ENCODE assay signal across 1 cellular context in genomic region chr19:40425450-40426287, GRCh38.
TF ChIP-seq lines count a peak whose summit lies in the region.

A gene with protein sequence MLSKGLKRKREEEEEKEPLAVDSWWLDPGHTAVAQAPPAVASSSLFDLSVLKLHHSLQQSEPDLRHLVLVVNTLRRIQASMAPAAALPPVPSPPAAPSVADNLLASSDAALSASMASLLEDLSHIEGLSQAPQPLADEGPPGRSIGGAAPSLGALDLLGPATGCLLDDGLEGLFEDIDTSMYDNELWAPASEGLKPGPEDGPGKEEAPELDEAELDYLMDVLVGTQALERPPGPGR (minus strand): TSS chr19:40425992. CDS start chr19:40423546, 2,446 bp downstream.

TF ChIP-seq in HepG2, 621 proteins besides CTCF, POLR2A, EP300 and RAD21 (continued from another document):
- TF ChIP-seq ZNF260 (CRISPR knock-in tag; IDR thresholded peaks at IDR 0.05; ENCODE audit: borderline replicate concordance, low read depth) = no peak
- TF ChIP-seq ZFP37 (CRISPR knock-in tag; IDR thresholded peaks at IDR 0.05; ENCODE audit: borderline replicate concordance) = no peak
- TF ChIP-seq RBAK (CRISPR knock-in tag; IDR thresholded peaks at IDR 0.05) = no peak
- TF ChIP-seq ATRX (CRISPR knock-in tag; IDR thresholded peaks at IDR 0.05; ENCODE audit: borderline replicate concordance) = no peak
- no peak for TF ChIP-seq NPAS2 (CRISPR knock-in tag; IDR thresholded peaks at IDR 0.05; ENCODE audit: borderline replicate concordance)
- no peak for TF ChIP-seq MLX (CRISPR knock-in tag; IDR thresholded peaks at IDR 0.05)
- TF ChIP-seq, protein P1, sequence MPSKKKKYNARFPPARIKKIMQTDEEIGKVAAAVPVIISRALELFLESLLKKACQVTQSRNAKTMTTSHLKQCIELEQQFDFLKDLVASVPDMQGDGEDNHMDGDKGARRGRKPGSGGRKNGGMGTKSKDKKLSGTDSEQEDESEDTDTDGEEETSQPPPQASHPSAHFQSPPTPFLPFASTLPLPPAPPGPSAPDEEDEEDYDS (CRISPR knock-in tag; IDR thresholded peaks at IDR 0.05) = peak; percentile 98
- no peak for TF ChIP-seq RELA (CRISPR knock-in tag; IDR thresholded peaks at IDR 0.05)
- peak; percentile 53 for TF ChIP-seq RXRA (CRISPR knock-in tag; IDR thresholded peaks at IDR 0.05)
- peak; percentile 64 for TF ChIP-seq RBM39 (IDR thresholded peaks at IDR 0.05; ENCODE audit: low read depth, low read length, poor library complexity, severe bottlenecking)
- peak; percentile 85 for TF ChIP-seq HES4 (CRISPR knock-in tag; IDR thresholded peaks at IDR 0.05; ENCODE audit: borderline replicate concordance)
- TF ChIP-seq ZFP1 (CRISPR knock-in tag; IDR thresholded peaks at IDR 0.05) = no peak
- TF ChIP-seq TAF15 (IDR thresholded peaks at IDR 0.05; ENCODE audit: low read depth, low read length, poor library complexity, severe bottlenecking) = peak; percentile 34
- 0 out of 2 replicates have a peak, but pooled peaks have one; percentile 3 for TF ChIP-seq MIXL1 (CRISPR knock-in tag; IDR thresholded peaks at IDR 0.05)
- TF ChIP-seq MXI1 (IDR thresholded peaks at IDR 0.05; ENCODE audit: borderline replicate concordance, low read depth, low read length) = peak; percentile 59; the same call in 1 of the 3 replicates
- TF ChIP-seq ZNF414 (CRISPR knock-in tag; IDR thresholded peaks at IDR 0.05) = 0 out of 2 replicates have a peak, but pooled peaks have one; percentile 48
- no peak for TF ChIP-seq ZNF431 (CRISPR knock-in tag; IDR thresholded peaks at IDR 0.05; ENCODE audit: borderline replicate concordance, low read depth)
- TF ChIP-seq ZNF333 (CRISPR knock-in tag; IDR thresholded peaks at IDR 0.05; ENCODE audit: borderline replicate concordance) = no peak
- TF ChIP-seq ZNF235 (CRISPR knock-in tag; IDR thresholded peaks at IDR 0.05; ENCODE audit: borderline replicate concordance) = no peak; the same call in 1 of the 2 replicates
- TF ChIP-seq ZNF569 (CRISPR knock-in tag; IDR thresholded peaks at IDR 0.05; ENCODE audit: borderline replicate concordance) = no peak
- TF ChIP-seq KDM4B (CRISPR knock-in tag; IDR thresholded peaks at IDR 0.05) = no peak
- no peak for TF ChIP-seq NCOA1 (CRISPR knock-in tag; IDR thresholded peaks at IDR 0.05)
- no peak for TF ChIP-seq ZC3H4 (CRISPR knock-in tag; IDR thresholded peaks at IDR 0.05; ENCODE audit: borderline replicate concordance)
- no peak for TF ChIP-seq ZNF7 (CRISPR knock-in tag; IDR thresholded peaks at IDR 0.05)
- no peak for TF ChIP-seq ZBTB49 (CRISPR knock-in tag; IDR thresholded peaks at IDR 0.05; ENCODE audit: borderline replicate concordance)
- no peak for TF ChIP-seq HCFC1 (IDR thresholded peaks at IDR 0.05; ENCODE audit: low read depth, low read length)
- TF ChIP-seq, protein P2, sequence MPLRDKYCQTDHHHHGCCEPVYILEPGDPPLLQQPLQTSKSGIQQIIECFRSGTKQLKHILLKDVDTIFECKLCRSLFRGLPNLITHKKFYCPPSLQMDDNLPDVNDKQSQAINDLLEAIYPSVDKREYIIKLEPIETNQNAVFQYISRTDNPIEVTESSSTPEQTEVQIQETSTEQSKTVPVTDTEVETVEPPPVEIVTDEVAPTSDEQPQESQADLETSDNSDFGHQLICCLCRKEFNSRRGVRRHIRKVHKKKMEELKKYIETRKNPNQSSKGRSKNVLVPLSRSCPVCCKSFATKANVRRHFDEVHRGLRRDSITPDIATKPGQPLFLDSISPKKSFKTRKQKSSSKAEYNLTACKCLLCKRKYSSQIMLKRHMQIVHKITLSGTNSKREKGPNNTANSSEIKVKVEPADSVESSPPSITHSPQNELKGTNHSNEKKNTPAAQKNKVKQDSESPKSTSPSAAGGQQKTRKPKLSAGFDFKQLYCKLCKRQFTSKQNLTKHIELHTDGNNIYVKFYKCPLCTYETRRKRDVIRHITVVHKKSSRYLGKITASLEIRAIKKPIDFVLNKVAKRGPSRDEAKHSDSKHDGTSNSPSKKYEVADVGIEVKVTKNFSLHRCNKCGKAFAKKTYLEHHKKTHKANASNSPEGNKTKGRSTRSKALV (CRISPR knock-in tag; IDR thresholded peaks at IDR 0.05) = peak; percentile 26; the same call in 1 of the 2 replicates
- TF ChIP-seq ZNF672 (CRISPR knock-in tag; IDR thresholded peaks at IDR 0.05) = no peak
- no peak; the same call in 1 of the 2 replicates for TF ChIP-seq FOSL1 (CRISPR knock-in tag; IDR thresholded peaks at IDR 0.05; ENCODE audit: borderline replicate concordance)
- no peak for TF ChIP-seq ZNF432 (CRISPR knock-in tag; IDR thresholded peaks at IDR 0.05; ENCODE audit: borderline replicate concordance)
- TF ChIP-seq CBX5 (CRISPR knock-in tag; IDR thresholded peaks at IDR 0.05; ENCODE audit: borderline replicate concordance) = no peak
- TF ChIP-seq NFIB (CRISPR knock-in tag; IDR thresholded peaks at IDR 0.05; ENCODE audit: borderline replicate concordance) = no peak
- peak; percentile 97 for TF ChIP-seq POLR2AphosphoS5 (IDR thresholded peaks at IDR 0.05; ENCODE audit: low read depth, low read length)
- TF ChIP-seq KLF6 (CRISPR knock-in tag; IDR thresholded peaks at IDR 0.05) = 0 out of 2 replicates have a peak, but pooled peaks have one; percentile 51
- peak; percentile 28; the same call in 1 of the 2 replicates for TF ChIP-seq FIP1L1 (IDR thresholded peaks at IDR 0.05; ENCODE audit: borderline replicate concordance, insufficient read depth, low read depth, low read length)
- TF ChIP-seq ZSCAN9 (CRISPR knock-in tag; IDR thresholded peaks at IDR 0.05; ENCODE audit: borderline replicate concordance) = 0 out of 2 replicates have a peak, but pooled peaks have one; percentile 29
- 0 out of 2 replicates have a peak, but pooled peaks have one; percentile 49 for TF ChIP-seq ZNF878 (CRISPR knock-in tag; IDR thresholded peaks at IDR 0.05)
- no peak for TF ChIP-seq SRY (CRISPR knock-in tag; IDR thresholded peaks at IDR 0.05)
- TF ChIP-seq, protein P3, sequence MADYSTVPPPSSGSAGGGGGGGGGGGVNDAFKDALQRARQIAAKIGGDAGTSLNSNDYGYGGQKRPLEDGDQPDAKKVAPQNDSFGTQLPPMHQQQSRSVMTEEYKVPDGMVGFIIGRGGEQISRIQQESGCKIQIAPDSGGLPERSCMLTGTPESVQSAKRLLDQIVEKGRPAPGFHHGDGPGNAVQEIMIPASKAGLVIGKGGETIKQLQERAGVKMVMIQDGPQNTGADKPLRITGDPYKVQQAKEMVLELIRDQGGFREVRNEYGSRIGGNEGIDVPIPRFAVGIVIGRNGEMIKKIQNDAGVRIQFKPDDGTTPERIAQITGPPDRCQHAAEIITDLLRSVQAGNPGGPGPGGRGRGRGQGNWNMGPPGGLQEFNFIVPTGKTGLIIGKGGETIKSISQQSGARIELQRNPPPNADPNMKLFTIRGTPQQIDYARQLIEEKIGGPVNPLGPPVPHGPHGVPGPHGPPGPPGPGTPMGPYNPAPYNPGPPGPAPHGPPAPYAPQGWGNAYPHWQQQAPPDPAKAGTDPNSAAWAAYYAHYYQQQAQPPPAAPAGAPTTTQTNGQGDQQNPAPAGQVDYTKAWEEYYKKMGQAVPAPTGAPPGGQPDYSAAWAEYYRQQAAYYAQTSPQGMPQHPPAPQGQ (CRISPR knock-in tag; IDR thresholded peaks at IDR 0.05; ENCODE audit: borderline replicate concordance) = no peak
- TF ChIP-seq MAZ (IDR thresholded peaks at IDR 0.05; ENCODE audit: borderline replicate concordance, low read depth, low read length) = peak; percentile 32; the same call in 1 of the 2 replicates
- peak; percentile 74 for TF ChIP-seq MAZ (CRISPR knock-in tag; IDR thresholded peaks at IDR 0.05; ENCODE audit: low read depth)
- TF ChIP-seq HDAC1 (CRISPR knock-in tag; IDR thresholded peaks at IDR 0.05) = peak; percentile 11; the same call in 1 of the 2 replicates
- 0 out of 2 replicates have a peak, but pooled peaks have one; percentile 12 for TF ChIP-seq FLYWCH1 (CRISPR knock-in tag; IDR thresholded peaks at IDR 0.05)
- TF ChIP-seq EHMT2 (IDR thresholded peaks at IDR 0.05; ENCODE audit: borderline replicate concordance, low read depth, low read length) = no peak
- no peak; the same call in 1 of the 2 replicates for TF ChIP-seq CHD4 (IDR thresholded peaks at IDR 0.05; ENCODE audit: borderline replicate concordance, low read length)
- TF ChIP-seq MTF2 (CRISPR knock-in tag; IDR thresholded peaks at IDR 0.05; ENCODE audit: borderline replicate concordance) = no peak
- TF ChIP-seq MED13 (CRISPR knock-in tag; IDR thresholded peaks at IDR 0.05) = no peak
- TF ChIP-seq TP53 (CRISPR knock-in tag; conservative IDR thresholded peaks at IDR 0.05) = no peak; the same call in 1 of the 2 replicates
- TF ChIP-seq ZNF20 (CRISPR knock-in tag; IDR thresholded peaks at IDR 0.05) = no peak
- TF ChIP-seq HNF1A (IDR thresholded peaks at IDR 0.05; ENCODE audit: low read depth) = no peak
- 0 out of 2 replicates have a peak, but pooled peaks have one; percentile 26 for TF ChIP-seq HNF1A (CRISPR knock-in tag; IDR thresholded peaks at IDR 0.05; ENCODE audit: borderline replicate concordance)
- no peak for TF ChIP-seq TSC22D2 (CRISPR knock-in tag; IDR thresholded peaks at IDR 0.05; ENCODE audit: borderline replicate concordance)
